21 cellular contexts compared by ENCODE assay signal in the genomic region with DNA sequence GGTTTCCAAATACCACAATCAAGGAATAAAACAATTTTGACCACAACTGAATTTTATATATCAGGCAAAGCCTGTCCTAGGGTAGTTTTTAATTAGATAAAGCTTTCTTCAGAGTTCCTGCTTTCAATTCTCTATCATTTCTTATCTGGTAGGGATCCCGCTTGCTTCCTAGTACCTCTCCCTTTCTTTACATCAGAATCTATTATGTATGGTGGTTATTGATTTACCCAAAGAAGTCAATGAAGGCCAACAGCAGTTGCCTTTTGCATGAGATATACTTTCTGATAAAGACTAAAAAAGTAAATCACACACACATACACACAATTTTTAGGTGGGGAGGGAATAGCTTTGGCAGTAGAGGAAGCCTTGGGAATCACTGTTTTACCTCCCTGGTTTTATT.
"Had no signal": no experiment of that assay in that cellular context is flagged by ENCODE, and none has a peak within 500 bp of the region (broad histone marks: within the 10 kb centered on the region; RNA-seq: fewer than 3 reads in every experiment).

No MANE protein-coding gene starts in this region.

- H3K36me3 ChIP-seq: esophagus squamous epithelium, neutrophil, pancreas, right lobe of liver, thoracic aorta, upper lobe of right lung had no signal

- H3K4me3 ChIP-seq: body of pancreas, esophagus squamous epithelium, pancreas, right lobe of liver, thoracic aorta, upper lobe of right lung had no signal

- H3K27me3 ChIP-seq: body of pancreas, esophagus squamous epithelium, neutrophil, pancreas, right lobe of liver, upper lobe of right lung had no signal

- ATAC-seq: body of pancreas, pancreas, right lobe of liver, upper lobe of right lung had no signal

- H3K9me3 ChIP-seq: body of pancreas, esophagus squamous epithelium, neutrophil, pancreas, right lobe of liver, thoracic aorta, upper lobe of right lung had no signal

- FAIRE-seq: endothelial cell of umbilical vein, pancreas had no signal

- DNase-seq: activated CD4-positive, alpha-beta T cell treated with anti-CD3 and anti-CD28 coated beads, Interleukin-2, amount 50 U/mL, for 4 hours; activated naive CD4-positive, alpha-beta T cell; activated naive CD8-positive, alpha-beta T cell treated with anti-CD3 and anti-CD28 coated beads for 36 hours; amniotic stem cell; body of pancreas; dermis blood vessel endothelial cell; effector memory CD4-positive, alpha-beta T cell; esophagus squamous epithelium; immature natural killer cell; mesendoderm; pancreas; right lobe of liver; small intestine; stimulated activated CD4-positive, alpha-beta T cell treated with anti-CD3 and anti-CD28 coated beads, Interleukin-15, amount 100 ng/mL, for 24 hours; stimulated activated CD4-positive, alpha-beta T cell treated with anti-CD3 and anti-CD28 coated beads, Interleukin-4, amount 100 ng/mL, for 1 hour; T-helper 1 cell; T-helper 9 cell; upper lobe of right lung had no signal

- H3K27ac ChIP-seq: body of pancreas, esophagus squamous epithelium, neutrophil, pancreas, right lobe of liver, upper lobe of right lung had no signal

- H3K4me1 ChIP-seq: body of pancreas, esophagus squamous epithelium, right lobe of liver, upper lobe of right lung had no signal
